In genomic region chr4:4655901-4656300, GRCh38 we compare ENCODE assay signal across 26 cellular contexts.
"Had no signal": no experiment of that assay in that cellular context is flagged by ENCODE, and none has a peak within 500 bp of the region (broad histone marks: within the 10 kb centered on the region; RNA-seq: fewer than 3 reads in every experiment).

No MANE protein-coding gene starts in this region.

- H3K36me3 ChIP-seq: colonic mucosa, esophagus squamous epithelium, left lung, lower lobe of right lung, spleen, transverse colon, WERI-Rb-1 had no signal

- H3K27ac ChIP-seq: colonic mucosa, epithelial cell of prostate, esophagus squamous epithelium, left lung, lower lobe of right lung, spleen, transverse colon, WERI-Rb-1 had no signal

- H3K4me3 Mint-ChIP-seq: activated CD4-positive, alpha-beta memory T cell treated with anti-CD3 and anti-CD28 coated beads for 36 hours; activated T-helper 1 cell treated with anti-CD3 and anti-CD28 coated beads, Interleukin-12 subunit alpha, Interleukin-12 subunit beta, Interleukin-2, Interleukin-4 antibody, amounts not matched to agents 30 ng/mL and 10 ng/mL and 1 ng/mL, durations not matched to agents 14 hours and 24 hours and 36 hours; natural killer cell; T-helper 17 cell had no signal

- H3K27ac Mint-ChIP-seq: activated CD4-positive, alpha-beta memory T cell treated with anti-CD3 and anti-CD28 coated beads for 36 hours; activated T-helper 1 cell treated with anti-CD3 and anti-CD28 coated beads, Interleukin-12 subunit alpha, Interleukin-12 subunit beta, Interleukin-2, Interleukin-4 antibody, amounts not matched to agents 30 ng/mL and 10 ng/mL and 1 ng/mL, durations not matched to agents 14 hours and 24 hours and 36 hours; natural killer cell; T-helper 17 cell had no signal

- ATAC-seq: activated CD4-positive, CD25-positive, alpha-beta regulatory T cell treated with anti-CD3 and anti-CD28 coated beads, Interleukin-2, amount 50 U/mL, for 24 hours; left lung; lower lobe of right lung; natural killer cell; right cardiac atrium; T-helper 17 cell had no signal

- H3K9me3 Mint-ChIP-seq: activated CD4-positive, alpha-beta memory T cell treated with anti-CD3 and anti-CD28 coated beads for 36 hours; activated T-helper 1 cell treated with anti-CD3 and anti-CD28 coated beads, Interleukin-12 subunit alpha, Interleukin-12 subunit beta, Interleukin-2, Interleukin-4 antibody, amounts not matched to agents 30 ng/mL and 10 ng/mL and 1 ng/mL, durations not matched to agents 14 hours and 24 hours and 36 hours; natural killer cell had no signal

- H3K27me3 ChIP-seq: colonic mucosa, esophagus squamous epithelium, left lung, spleen, transverse colon had no signal

- H3K4me1 ChIP-seq: colonic mucosa, esophagus squamous epithelium, left lung, lower lobe of right lung, spleen, transverse colon had no signal

- DNase-seq: activated CD4-positive, alpha-beta memory T cell treated with anti-CD3 and anti-CD28 coated beads for 36 hours; activated CD4-positive, alpha-beta T cell treated with anti-CD3 and anti-CD28 coated beads for 48 hours; activated CD8-positive, alpha-beta memory T cell treated with anti-CD3 and anti-CD28 coated beads, Interleukin-2, amount 50 U/mL, for 4 hours; activated effector memory CD4-positive, alpha-beta T cell treated with anti-CD3 and anti-CD28 coated beads, Interleukin-2, amount 50 U/mL, for 16 hours; activated naive CD4-positive, alpha-beta T cell treated with anti-CD3 and anti-CD28 coated beads, Interleukin-2, amount 50 U/mL, for 16 hours; activated T-cell treated with anti-CD3 and anti-CD28 coated beads, Interleukin-2, amount 50 U/mL, for 1 hour; cerebellar nuclear complex; colonic mucosa; effector CD8-positive, alpha-beta T cell; esophagus squamous epithelium; left lung; lower lobe of right lung; mesenchymal stem cell; natural killer cell; posterior cingulate gyrus; right cardiac atrium; spleen; stimulated activated naive CD4-positive, alpha-beta T cell; SW 1271; T-helper 17 cell; T1000; transverse colon; WERI-Rb-1 had no signal

- H3K27me3 Mint-ChIP-seq: activated CD4-positive, alpha-beta memory T cell treated with anti-CD3 and anti-CD28 coated beads for 36 hours; T-helper 17 cell had no signal

- H3K4me1 Mint-ChIP-seq: natural killer cell, T-helper 17 cell had no signal

- H3K9me3 ChIP-seq: colonic mucosa, esophagus squamous epithelium, left lung, lower lobe of right lung, transverse colon had no signal

- H3K36me3 Mint-ChIP-seq: natural killer cell had no signal

- H3K4me3 ChIP-seq: colonic mucosa, esophagus squamous epithelium, left lung, lower lobe of right lung, spleen, transverse colon had no signal
